1 cellular context compared by ENCODE assay signal in genomic region chr5:17056056-17056690, GRCh38.
A peak's percentile ranks its signal among the peaks of the same experiment; 100 is the strongest.
TF ChIP-seq lines count a peak whose summit lies in the region.

No MANE protein-coding gene starts in this region.

TF ChIP-seq in A549, 52 proteins besides CTCF, POLR2A, EP300 and RAD21 (continued from another document):
- peak; percentile 30; the same call in 1 of the 2 replicates for TF ChIP-seq FOXS1 (CRISPR knock-in tag; IDR thresholded peaks at IDR 0.05)
- TF ChIP-seq MYC (IDR thresholded peaks at IDR 0.05; ENCODE audit: borderline replicate concordance, low read length): no peak
- 0 out of 3 replicates have a peak, but pooled peaks have one; percentile 31 for TF ChIP-seq BCL3 (IDR thresholded peaks at IDR 0.05)
- peak; percentile 25; the same call in 1 of the 2 replicates for TF ChIP-seq MAX (IDR thresholded peaks at IDR 0.05)
- no peak for TF ChIP-seq REST (IDR thresholded peaks at IDR 0.05)
- no peak for TF ChIP-seq POLR2AphosphoS2 (conservative IDR thresholded peaks at IDR 0.05; ENCODE audit: low read length)
- no peak for TF ChIP-seq MAZ (IDR thresholded peaks at IDR 0.05; ENCODE audit: borderline replicate concordance, low read depth, low read length)
